Comparison of ENCODE assay signal across 28 cellular contexts in genomic region chr13:111602874-111603273, GRCh38.
"Had no signal": no experiment of that assay in that cellular context is flagged by ENCODE, and none has a peak within 500 bp of the region (broad histone marks: within the 10 kb centered on the region; RNA-seq: fewer than 3 reads in every experiment).

No MANE protein-coding gene starts in this region.

- H3K4me3 Mint-ChIP-seq: natural killer cell; nephron; neural progenitor cell; stimulated activated effector memory CD8-positive, alpha-beta T cell treated with anti-CD3 and anti-CD28 coated beads, Interleukin-12 subunit alpha, Interleukin-12 subunit beta, amount 100 ng/mL, for 72 hours; stimulated activated naive B cell treated with anti-CD40 and anti-IgM and Interleukin-4, amounts not matched to agents 10 μg/mL and 1 μg/mL and 100 μg/mL, for 72 hours; stimulated activated naive CD8-positive, alpha-beta T cell treated with anti-CD3 and anti-CD28 coated beads, Interleukin-15, amount 100 ng/mL, for 72 hours had no signal

- H3K4me3 ChIP-seq: neural progenitor cell, pancreas, psoas muscle, right lobe of liver, sigmoid colon, suprapubic skin, testis, tibial artery, upper lobe of left lung, uterus had no signal

- ATAC-seq: naive thymus-derived CD4-positive, alpha-beta T cell; natural killer cell; pancreas; psoas muscle; right cardiac atrium; right lobe of liver; stimulated activated effector memory CD8-positive, alpha-beta T cell treated with anti-CD3 and anti-CD28 coated beads, Interleukin-12 subunit alpha, Interleukin-12 subunit beta, amount 100 ng/mL, for 72 hours; stimulated activated naive B cell treated with anti-CD40 and anti-IgM and Interleukin-4, amounts not matched to agents 10 μg/mL and 1 μg/mL and 100 μg/mL, for 72 hours; stimulated activated naive CD8-positive, alpha-beta T cell treated with anti-CD3 and anti-CD28 coated beads, Interleukin-15, amount 100 ng/mL, for 72 hours; stimulated activated naive CD8-positive, alpha-beta T cell treated with anti-CD3 and anti-CD28 coated beads, Interleukin-15, Interleukin-2, amounts not matched to agents 100 U/mL and 50 U/mL, for 24 hours had no signal

- H3K9me3 Mint-ChIP-seq: naive thymus-derived CD4-positive, alpha-beta T cell; natural killer cell; nephron; neural progenitor cell; stimulated activated effector memory CD8-positive, alpha-beta T cell treated with anti-CD3 and anti-CD28 coated beads, Interleukin-12 subunit alpha, Interleukin-12 subunit beta, amount 100 ng/mL, for 72 hours; stimulated activated naive B cell treated with anti-CD40 and anti-IgM and Interleukin-4, amounts not matched to agents 10 μg/mL and 1 μg/mL and 100 μg/mL, for 72 hours; stimulated activated naive CD8-positive, alpha-beta T cell treated with anti-CD3 and anti-CD28 coated beads, Interleukin-15, amount 100 ng/mL, for 72 hours had no signal

- H3K4me1 ChIP-seq: neural progenitor cell, psoas muscle, right lobe of liver, sigmoid colon, suprapubic skin, testis, tibial artery, upper lobe of left lung, uterus had no signal

- H3K36me3 ChIP-seq: neural progenitor cell, neutrophil, pancreas, right lobe of liver, sigmoid colon, suprapubic skin, tibial artery, upper lobe of left lung, uterus had no signal

- H3K27ac ChIP-seq: neural progenitor cell, neutrophil, pancreas, psoas muscle, right lobe of liver, sigmoid colon, suprapubic skin, testis, tibial artery, upper lobe of left lung, uterus had no signal

- H3K4me1 Mint-ChIP-seq: naive thymus-derived CD4-positive, alpha-beta T cell; natural killer cell; stimulated activated effector memory CD8-positive, alpha-beta T cell treated with anti-CD3 and anti-CD28 coated beads, Interleukin-12 subunit alpha, Interleukin-12 subunit beta, amount 100 ng/mL, for 72 hours; stimulated activated naive B cell treated with anti-CD40 and anti-IgM and Interleukin-4, amounts not matched to agents 10 μg/mL and 1 μg/mL and 100 μg/mL, for 72 hours; stimulated activated naive CD8-positive, alpha-beta T cell treated with anti-CD3 and anti-CD28 coated beads, Interleukin-15, amount 100 ng/mL, for 72 hours had no signal

- H3K27ac Mint-ChIP-seq: naive thymus-derived CD4-positive, alpha-beta T cell; natural killer cell; nephron; neural progenitor cell; progenitor cell of endocrine pancreas; stimulated activated effector memory CD8-positive, alpha-beta T cell treated with anti-CD3 and anti-CD28 coated beads, Interleukin-12 subunit alpha, Interleukin-12 subunit beta, amount 100 ng/mL, for 72 hours; stimulated activated naive B cell treated with anti-CD40 and anti-IgM and Interleukin-4, amounts not matched to agents 10 μg/mL and 1 μg/mL and 100 μg/mL, for 72 hours; stimulated activated naive CD8-positive, alpha-beta T cell treated with anti-CD3 and anti-CD28 coated beads, Interleukin-15, amount 100 ng/mL, for 72 hours had no signal

- H3K4me2 ChIP-seq: neural progenitor cell had no signal

- H3K9me3 ChIP-seq: neutrophil, pancreas, psoas muscle, right lobe of liver, sigmoid colon, suprapubic skin, testis, tibial artery, upper lobe of left lung, uterus had no signal

- DNase-seq: naive thymus-derived CD4-positive, alpha-beta T cell; natural killer cell; nucleus accumbens; pancreas; psoas muscle; right cardiac atrium; right lobe of liver; sigmoid colon; small intestine; stimulated activated CD4-positive, alpha-beta T cell treated with anti-CD3 and anti-CD28 coated beads, Interleukin-15, amount 100 ng/mL, for 24 hours; stimulated activated CD4-positive, alpha-beta T cell treated with anti-CD3 and anti-CD28 coated beads, Interleukin-2, amount 100 ng/mL, for 24 hours; stimulated activated CD4-positive, alpha-beta T cell treated with anti-CD3 and anti-CD28 coated beads, Interleukin-2, amount 100 ng/mL, for 48 hours; stimulated activated CD4-positive, alpha-beta T cell treated with anti-CD3 and anti-CD28 coated beads, Interleukin-4, amount 100 ng/mL, for 24 hours; stimulated activated naive B cell treated with anti-CD40 and anti-IgM and Interleukin-4, amounts not matched to agents 10 μg/mL and 1 μg/mL and 100 μg/mL, for 72 hours; stimulated activated naive CD8-positive, alpha-beta T cell treated with anti-CD3 and anti-CD28 coated beads, Interleukin-15, amount 100 ng/mL, for 72 hours; stimulated activated naive CD8-positive, alpha-beta T cell treated with anti-CD3 and anti-CD28 coated beads, Interleukin-15, Interleukin-2, amounts not matched to agents 100 U/mL and 50 U/mL, for 24 hours; substantia nigra; testis; tibial artery; trophoblast cell; uterus had no signal

- H3K9ac ChIP-seq: neural progenitor cell had no signal

- H3K36me3 Mint-ChIP-seq: naive thymus-derived CD4-positive, alpha-beta T cell; natural killer cell; neural progenitor cell; stimulated activated effector memory CD8-positive, alpha-beta T cell treated with anti-CD3 and anti-CD28 coated beads, Interleukin-12 subunit alpha, Interleukin-12 subunit beta, amount 100 ng/mL, for 72 hours; stimulated activated naive B cell treated with anti-CD40 and anti-IgM and Interleukin-4, amounts not matched to agents 10 μg/mL and 1 μg/mL and 100 μg/mL, for 72 hours had no signal

- H3K27me3 ChIP-seq: neural progenitor cell, neutrophil, pancreas, right lobe of liver, suprapubic skin, testis, upper lobe of left lung, uterus had no signal

- H2AFZ ChIP-seq: neural progenitor cell had no signal
